17 cellular contexts compared by ENCODE assay signal in genomic region chr3:84978833-84979232, GRCh38. TPM values are rescaled to one million over a fixed set of nuclear protein-coding genes. Genes with fewer than 3 reads are reported as not detected.
DNase-seq lines count a peak whose midpoint lies in the region; ATAC-seq and TF ChIP-seq lines count a peak whose summit lies in the region.
"Had no signal": no experiment of that assay in that cellular context is flagged by ENCODE, and none has a peak within 500 bp of the region (broad histone marks: within the 10 kb centered on the region; RNA-seq: fewer than 3 reads in every experiment).

No MANE protein-coding gene starts in this region.

- H3K23ac ChIP-seq in H9 (ENCODE audit: insufficient read length, low read depth, low read length), result no peak overlapping the region

- no peak overlapping the region for H2BK12ac ChIP-seq in H9 (ENCODE audit: insufficient read length, low read depth, low read length)

- H4K20me1 ChIP-seq in H9 (ENCODE audit: control insufficient read depth, insufficient read depth, insufficient read length), result no peaks in the 10 kb centered on the region
- no peaks in the 10 kb centered on the region for H4K20me1 ChIP-seq in SU-DHL-6 (ENCODE audit: low read depth, low read length)

- in situ Hi-C loops in GM13976 (cut with MboI; ENCODE audit: low sequenced_read_pairs, unreplicated experiment), result no loop called here

- H3K14ac ChIP-seq in H9 (ENCODE audit: insufficient read depth, low read length), result no peak overlapping the region

- no peaks in the 10 kb centered on the region for H3K79me1 ChIP-seq in H9 (ENCODE audit: insufficient read depth, low read depth, low read length, poor library complexity, severe bottlenecking)

- H3T11ph ChIP-seq in H9 (ENCODE audit: low read length), result no peak overlapping the region

- intact Hi-C loops in left cardiac atrium (cut with DNase I) (loop anchor here in 1 of 2 donors (10.0 kb wide), 1 partner anchor 596 kb away; no protein-coding TSS in a partner anchor), left ventricle myocardium inferior (cut with micrococcal nuclease) (no loop called here)

- no peak overlapping the region for H2BK120ac ChIP-seq in H9 (ENCODE audit: low read depth, low read length, poor library complexity, severe bottlenecking)

- H3K27ac Mint-ChIP-seq in H9, result peak overlapping the region in 2 of 3 experiments; percentile 55 to 77; a peak in 2 of 7 replicates
- H3K27ac Mint-ChIP-seq: B cell; CD4-positive, alpha-beta memory T cell; HFFc6 had no signal

- no peaks in the 10 kb centered on the region for H3K36me3 ChIP-seq in left ventricle myocardium inferior
- no peaks in the 10 kb centered on the region for H3K36me3 ChIP-seq in SU-DHL-6 (ENCODE audit: low read length)

- peak; percentile 67 to 84 for ATAC-seq in left cardiac atrium

- H2AFZ ChIP-seq in H9 (ENCODE audit: low read length) (no peak overlapping the region), SU-DHL-6 (ENCODE audit: low read depth, low read length, severe bottlenecking) (peak overlapping the region; percentile 48)

- no peak for TF ChIP-seq CTCF in left ventricle myocardium inferior (IDR thresholded peaks at IDR 0.05; ENCODE audit: borderline replicate concordance)
- TF ChIP-seq CTCF in H9 (conservative IDR thresholded peaks at IDR 0.05), result no peak
- no peak for TF ChIP-seq CTCF in SU-DHL-6 (IDR thresholded peaks at IDR 0.05; ENCODE audit: insufficient read depth, low read length, poor library complexity, severe bottlenecking)
- TF ChIP-seq CTCF in GM13976 (IDR thresholded peaks at IDR 0.05; ENCODE audit: borderline replicate concordance, control extremely low read depth, extremely low read depth, insufficient read depth, missing control alignments), result no peak

- H3K4me3 ChIP-seq in left ventricle myocardium inferior, result no peak overlapping the region
- H3K4me3 ChIP-seq in SU-DHL-6 (ENCODE audit: insufficient read depth, low read length, poor library complexity, severe bottlenecking), result no peak overlapping the region

- no peaks in the 10 kb centered on the region for H3K9me3 Mint-ChIP-seq in H9
- H3K9me3 Mint-ChIP-seq: HFFc6 had no signal

- no CpG with 5 or more reads among the region's 2 CpGs for WGBS in H9 (ENCODE audit: extremely low coverage, insufficient read length, low lambda C conversion rate)

- DNase-seq in left cardiac atrium (no peak), left ventricle myocardium inferior (no peak), H9 (no peak), occipital lobe (lab: John Stamatoyannopoulos, UW) (peak; percentile 11), MV-4-11 (lab: John Stamatoyannopoulos, UW) (no peak), GM13976 (ENCODE audit: low spot score) (no peak)
- DNase-seq: ACHN; CD4-positive, alpha-beta memory T cell; DMS153; DMS79 treated with DMSO at 0.1 percent for 48 hours; GDM1; HCEC 1CT; HFFc6 had no signal

- no peak overlapping the region for H3K27ac ChIP-seq in left ventricle myocardium inferior (replicated peaks)
- H3K27ac ChIP-seq in H9 (ENCODE audit: insufficient read length, low read depth, low read length), result no peak overlapping the region
- H3K27ac ChIP-seq in SU-DHL-6 (ENCODE audit: low read depth, low read length), result no peak overlapping the region
- H3K27ac ChIP-seq: C4-2B had no signal

- no peak overlapping the region for H2BK15ac ChIP-seq in H9 (ENCODE audit: low read depth, low read length)

- H4K8ac ChIP-seq in H9 (replicated peaks; ENCODE audit: insufficient read length, low read depth, low read length), result no peak overlapping the region

- H2BK20ac ChIP-seq in H9 (ENCODE audit: low read depth, low read length, poor library complexity, severe bottlenecking), result no peak overlapping the region

- H3K4me1 ChIP-seq in left ventricle myocardium inferior (no peaks in the 10 kb centered on the region), H9 (ENCODE audit: insufficient read depth, low read length) (no peaks in the 10 kb centered on the region)

- no peaks in the 10 kb centered on the region for H3F3A ChIP-seq in SU-DHL-6 (ENCODE audit: insufficient read depth)

- H3K4me2 ChIP-seq in H9 (ENCODE audit: insufficient read depth, insufficient read length, low read length) (no peak overlapping the region), SU-DHL-6 (ENCODE audit: low read depth, low read length, poor library complexity, severe bottlenecking) (no peak overlapping the region)

- no peak overlapping the region for H3K18ac ChIP-seq in H9 (ENCODE audit: insufficient read length, low read depth, low read length)

- H3K4me3 Mint-ChIP-seq in H9, result no peak overlapping the region
- H3K4me3 Mint-ChIP-seq: B cell; CD4-positive, alpha-beta memory T cell; HFFc6 had no signal

- H2BK5ac ChIP-seq in H9 (ENCODE audit: insufficient read length, low read length), result no peak overlapping the region

- H3K4me1 Mint-ChIP-seq in H9, result peaks cover 19 to 33% of the 10 kb centered on the region in 2 experiments
- H3K4me1 Mint-ChIP-seq: B cell; CD4-positive, alpha-beta memory T cell had no signal

- no peaks in the 10 kb centered on the region for H3K79me2 ChIP-seq in H9 (ENCODE audit: insufficient read depth, low read length)
- no peaks in the 10 kb centered on the region for H3K79me2 ChIP-seq in SU-DHL-6 (ENCODE audit: insufficient read depth, low read length)

- H3K27me3 Mint-ChIP-seq in H9 (ENCODE audit: low read depth), result no peaks in the 10 kb centered on the region
- H3K27me3 Mint-ChIP-seq: B cell; CD4-positive, alpha-beta memory T cell had no signal

- H4K91ac ChIP-seq in H9 (ENCODE audit: insufficient read length, low read depth, low read length), result no peak overlapping the region

- no peaks in the 10 kb centered on the region for H3K23me2 ChIP-seq in H9 (ENCODE audit: insufficient read length, low read depth, low read length, poor library complexity, severe bottlenecking)

- H3K56ac ChIP-seq in H9 (ENCODE audit: insufficient read length, low read depth, low read length), result no peak overlapping the region

- no peaks in the 10 kb centered on the region for H3K9me3 ChIP-seq in left ventricle myocardium inferior (replicated peaks)
- no peaks in the 10 kb centered on the region for H3K9me3 ChIP-seq in H9 (ENCODE audit: control insufficient read depth, low read depth, low read length)
- H3K9me3 ChIP-seq in SU-DHL-6 (ENCODE audit: insufficient read depth, low read length), result no peaks in the 10 kb centered on the region

- H3K9me2 ChIP-seq in SU-DHL-6 (replicated peaks; ENCODE audit: insufficient read depth, low read length), result no peaks in the 10 kb centered on the region

- no peaks in the 10 kb centered on the region; a peak in 1 of 7 replicates for H3K36me3 Mint-ChIP-seq in H9 (ENCODE audit: insufficient read depth in 1 of 3, low read depth in 3 of 3)
- H3K36me3 Mint-ChIP-seq: CD4-positive, alpha-beta memory T cell had no signal

- H3K4ac ChIP-seq in H9 (ENCODE audit: low read depth, low read length), result no peak overlapping the region

- H3K9ac ChIP-seq in H9 (ENCODE audit: extremely low read depth, insufficient read length, low read length) (no peak overlapping the region), SU-DHL-6 (ENCODE audit: low read length) (no peak overlapping the region)

- H4K5ac ChIP-seq in H9 (ENCODE audit: insufficient read length, low read depth, low read length), result no peak overlapping the region

- H3K27me3 ChIP-seq in left ventricle myocardium inferior (ENCODE audit: low read depth), result no peaks in the 10 kb centered on the region
- H3K27me3 ChIP-seq in H9 (ENCODE audit: insufficient read depth, low read length), result no peaks in the 10 kb centered on the region
- H3K27me3 ChIP-seq in SU-DHL-6 (ENCODE audit: low read length), result no peaks in the 10 kb centered on the region

- no peak overlapping the region for H2AK5ac ChIP-seq in H9 (ENCODE audit: insufficient read length, low read length)

RNA-seq across cellular contexts. Expression of gene CADM2, which starts 20.0 kb away (rescaled TPM):
- total RNA-seq in left cardiac atrium, result 10 to 100 TPM in 1 of 2 donors, 1 to 10 TPM in 1; 8.9 to 11.6 TPM
- 4.3 TPM for total RNA-seq in left ventricle myocardium inferior
- 10.0 and 10.9 TPM in 2 replicates for total RNA-seq in H9 (2021)
- 96.5 TPM for total RNA-seq in occipital lobe
- total RNA-seq: A172, HFFc6 had no signal
